In the genomic region with DNA sequence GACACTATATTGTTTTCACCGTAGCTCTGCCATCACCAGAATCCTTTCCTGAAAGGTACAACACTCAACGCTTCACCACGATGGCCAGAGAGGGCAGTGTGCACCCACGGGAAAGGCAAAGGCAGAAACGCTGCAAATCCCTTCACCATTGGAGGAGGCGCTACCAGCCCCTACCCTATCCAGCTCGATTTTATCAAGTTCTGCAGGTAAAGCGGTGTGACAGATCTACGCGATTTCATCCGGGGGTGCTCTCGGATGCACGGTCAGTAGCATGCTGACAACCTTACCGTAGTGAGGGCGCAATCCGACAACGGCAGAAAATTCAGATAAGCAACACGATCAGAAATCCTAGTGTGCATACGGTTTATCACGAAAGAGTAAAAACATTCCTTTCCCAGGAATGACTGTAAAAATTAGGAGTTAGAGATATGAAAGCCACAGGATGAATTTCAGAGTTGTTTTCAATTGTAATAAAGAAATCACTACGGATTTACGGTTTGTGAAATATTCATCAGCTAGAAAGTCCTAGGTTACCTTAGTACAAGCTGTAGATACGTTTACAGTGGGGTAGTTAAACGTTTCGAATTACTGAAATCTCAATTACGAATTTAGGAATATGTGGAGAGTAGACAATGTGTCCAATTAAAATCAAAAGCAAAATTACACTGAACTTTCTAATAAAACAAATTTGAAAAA, we compare ENCODE assay signal across 8 cellular contexts. TPM values are rescaled to one million over a fixed set of nuclear protein-coding genes. Genes with fewer than 3 reads are reported as not detected.
DNase-seq lines count a peak whose midpoint lies in the region; ATAC-seq, FAIRE-seq and TF ChIP-seq lines count a peak whose summit lies in the region.

No MANE protein-coding gene starts in this region.

- H3K27ac Mint-ChIP-seq in T-cell = peak overlapping the region in 1 of 2 donors; percentile 53

- peak; percentile 94 for TF ChIP-seq CTCF in left ventricle myocardium inferior (IDR thresholded peaks at IDR 0.05; ENCODE audit: borderline replicate concordance)

- ATAC-seq in HG02759 (IDR thresholded peaks at IDR 0.05; ENCODE audit: unreplicated experiment) (peak; percentile 44), T-cell (replicated peaks in 1 of 4) (peak; percentile 66 to 78 (median 67)), aorta (ENCODE audit: low FRiP score) (peak; percentile 93)

- no peaks in the 10 kb centered on the region for H3K9me3 Mint-ChIP-seq in T-cell

- H3K36me3 ChIP-seq in left ventricle myocardium inferior = no peaks in the 10 kb centered on the region
- no peaks in the 10 kb centered on the region for H3K36me3 ChIP-seq in aorta (ENCODE audit: control insufficient read depth in 1 of 2, insufficient read depth in 2 of 2, low read length in 1 of 2)

- H3K27ac ChIP-seq in left ventricle myocardium inferior (replicated peaks) (peak overlapping the region; percentile 80), aorta (ENCODE audit: low read depth in 1 of 2, low read length in 2 of 2) (no peak overlapping the region)

- 2% methylated on average over 26 of the region's 26 CpGs for WGBS in aorta, 2 donors

- H3K27me3 ChIP-seq in left ventricle myocardium inferior (ENCODE audit: low read depth) = no peaks in the 10 kb centered on the region
- no peaks in the 10 kb centered on the region for H3K27me3 ChIP-seq in aorta (ENCODE audit: control insufficient read depth in 1 of 2, insufficient read depth in 2 of 2, low read length in 1 of 2)

- H3K4me3 Mint-ChIP-seq in T-cell = peak overlapping the region; percentile 71 to 84 (median 83)

- peak; percentile 97 for FAIRE-seq in GM12891 (lab: Jason Lieb, UNC)

- POLR2A ChIA-PET in T-cell (lab: Charles Lee) = interaction anchor here (0.6 kb wide), 3 partner anchors 104 to 1466 kb away, joined by 4 to 6 read pairs (median 5); no protein-coding TSS in a partner anchor

- H3K4me3 ChIP-seq in left ventricle myocardium inferior = peak overlapping the region; percentile 74
- H3K4me3 ChIP-seq in aorta (ENCODE audit: low read length in 2 of 2) = peak overlapping the region; percentile 8 to 18

- no peaks in the 10 kb centered on the region for H3K36me3 Mint-ChIP-seq in T-cell

- DNase-seq in GM12891 (ENCODE audit: insufficient read length, low spot score) = peak; percentile 51
- DNase-seq in NCI-H128 (lab: John Stamatoyannopoulos, UW; ENCODE audit: unreplicated experiment) = peak; percentile 86
- DNase-seq in T-cell = peak; percentile 64 to 83 (median 76)
- DNase-seq in amniotic epithelial cell (ENCODE audit: low read depth) = peak; percentile 81
- peak; percentile 72 for DNase-seq in left ventricle myocardium inferior
- peak; percentile 89 for DNase-seq in putamen (ENCODE audit: low spot score)
- peak; percentile 81 to 90 for DNase-seq in aorta

- H3K4me1 ChIP-seq in left ventricle myocardium inferior (peaks cover 26% of the 10 kb centered on the region), aorta (ENCODE audit: control insufficient read depth in 1 of 2, insufficient read depth in 2 of 2, low read length in 2 of 2) (no peaks in the 10 kb centered on the region)

- H3K9me3 ChIP-seq in left ventricle myocardium inferior (replicated peaks) = no peaks in the 10 kb centered on the region
- no peaks in the 10 kb centered on the region for H3K9me3 ChIP-seq in aorta (ENCODE audit: control insufficient read depth, low read length)

- intact Hi-C loops in left ventricle myocardium inferior (cut with micrococcal nuclease) = no loop called here
- intact Hi-C loops in aorta (cut with DNase I) = loop anchor here (2.0 to 5.0 kb wide), 2 partner anchors 1015 kb away; a partner anchor contains a TSS

- TF ChIP-seq POLR2A in GM12891 (IDR thresholded peaks at IDR 0.05; ENCODE audit: low read depth, low read length) = 0 out of 2 replicates have a peak, but pooled peaks have one; percentile 44

- CTCF ChIA-PET in T-cell (lab: Charles Lee) = interaction anchor here (0.5 to 3.0 kb wide), 30 partner anchors 9 to 1488 kb away, joined by 3 to 18 read pairs (median 4); a partner anchor contains a TSS

- peaks cover 15 to 22% (median 19%) of the 10 kb centered on the region in 3 donors for H3K4me1 Mint-ChIP-seq in T-cell

- peaks cover 19 to 22% of the 10 kb centered on the region in 2 donors for H3K27me3 Mint-ChIP-seq in T-cell

TF ChIP-seq in GM12891, 5 proteins besides CTCF, POLR2A, EP300 and RAD21:
- TF ChIP-seq SPI1 (IDR thresholded peaks at IDR 0.05; ENCODE audit: low read depth, low read length) (no peak), PAX5 (IDR thresholded peaks at IDR 0.05; ENCODE audit: insufficient read depth, low read length, severe bottlenecking) (no peak), TAF1 (IDR thresholded peaks at IDR 0.05; ENCODE audit: low read depth, low read length) (no peak), POU2F2 (IDR thresholded peaks at IDR 0.05; ENCODE audit: low read depth, low read length) (no peak), POLR2AphosphoS5 (IDR thresholded peaks at IDR 0.05; ENCODE audit: low read depth, low read length) (no peak)

RNA-seq across cellular contexts. Expression of a gene that starts 1.8 kb away (rescaled TPM):
- 10.1 TPM for polyA plus RNA-seq in GM12891 (2012; ENCODE audit: low read depth, missing spikeins)
- total RNA-seq in T-cell = 1 to 10 TPM; 1.4 to 4.1 (median 2.1) TPM
- total RNA-seq in left ventricle myocardium inferior = 4.4 TPM
- total RNA-seq in aorta = 1 to 10 TPM; 2.0 to 2.1 TPM
- polyA plus RNA-seq in aorta = 1 to 10 TPM; 1.2 to 3.4 TPM
